Comparison of ENCODE assay signal across 9 cellular contexts in the genomic region with DNA sequence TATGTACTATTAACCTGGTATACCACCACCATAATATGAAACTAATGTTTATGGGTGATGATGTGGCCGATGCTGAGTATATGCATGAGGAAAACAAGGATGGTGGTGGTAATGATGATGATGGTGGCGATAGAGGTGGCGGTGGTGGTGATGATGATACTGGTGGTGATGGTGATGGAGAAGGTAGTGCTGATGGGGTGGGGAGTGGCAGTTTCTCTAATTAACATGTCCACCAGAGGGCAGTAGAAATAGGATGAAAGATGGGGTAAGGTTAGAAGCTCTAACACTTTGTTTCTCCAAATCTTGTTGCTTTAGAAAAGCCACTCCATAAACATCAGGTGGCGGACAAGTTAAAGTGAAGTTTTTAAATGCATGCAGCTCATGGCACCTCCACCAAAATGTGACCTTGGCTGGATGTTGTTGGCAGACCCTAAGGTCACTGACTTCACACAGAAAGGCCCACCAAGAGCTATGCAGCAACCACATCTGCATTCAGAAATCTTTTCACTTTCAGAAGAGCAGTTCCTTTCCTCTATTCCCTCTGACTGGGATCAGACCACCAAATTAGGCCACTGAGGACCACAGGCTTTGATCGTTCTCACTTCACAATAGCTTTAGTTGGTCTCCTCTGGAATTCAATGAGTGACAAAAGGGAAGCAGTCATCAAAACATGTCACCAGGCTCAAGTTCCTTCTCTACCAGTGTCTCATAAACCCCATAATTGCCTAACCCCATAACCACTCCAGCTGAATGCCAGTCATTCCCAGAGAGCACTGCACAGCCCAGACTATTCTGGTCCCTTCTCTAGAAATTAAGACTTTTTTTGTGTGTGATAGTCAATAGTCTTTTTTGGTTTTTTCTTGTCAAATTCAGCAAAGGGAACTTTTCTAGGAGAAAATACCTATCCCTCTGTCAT. TPM values are rescaled to one million over a fixed set of nuclear protein-coding genes. Genes with fewer than 3 reads are reported as not detected.
DNase-seq lines count a peak whose midpoint lies in the region; ATAC-seq and TF ChIP-seq lines count a peak whose summit lies in the region.
"Had no signal": no experiment of that assay in that cellular context is flagged by ENCODE, and none has a peak within 500 bp of the region (broad histone marks: within the 10 kb centered on the region; RNA-seq: fewer than 3 reads in every experiment).

No MANE protein-coding gene starts in this region.

- peak; percentile 71 for TF ChIP-seq CTCF in VCaP (conservative IDR thresholded peaks at IDR 0.05)
- peak; percentile 36 for TF ChIP-seq CTCF in kidney epithelial cell (IDR thresholded peaks at IDR 0.05; ENCODE audit: insufficient read depth, low read length, poor library complexity, severe bottlenecking)

- no peaks in the 10 kb centered on the region for H3K36me3 ChIP-seq in kidney epithelial cell (ENCODE audit: control insufficient read depth, insufficient read depth, low read length)

- peaks cover 28% of the 10 kb centered on the region for H3K27me3 ChIP-seq in kidney epithelial cell (ENCODE audit: control insufficient read depth, insufficient read depth, low read length)

- no peak overlapping the region for H3K27ac ChIP-seq in VCaP

- no peak overlapping the region for H3K4me3 ChIP-seq in kidney epithelial cell (ENCODE audit: low read depth, low read length)

- ATAC-seq in GM19025 (IDR thresholded peaks at IDR 0.05; ENCODE audit: low read depth, unreplicated experiment): peak; percentile 56
- ATAC-seq in HG03571 (IDR thresholded peaks at IDR 0.05; ENCODE audit: unreplicated experiment): peak; percentile 56

- peak; percentile 39 for DNase-seq in DMS114 treated with DMSO at 0.1 percent for 48 hours (lab: John Stamatoyannopoulos, UW; ENCODE audit: unreplicated experiment)
- DNase-seq in kidney epithelial cell (ENCODE audit: low read depth): no peak
- DNase-seq in T1000 (lab: John Stamatoyannopoulos, UW): no peak
- no peak for DNase-seq in effector CD8-positive, alpha-beta T cell (lab: John Stamatoyannopoulos, UW)
- no peak for DNase-seq in activated CD8-positive, alpha-beta memory T cell treated with anti-CD3 and anti-CD28 coated beads, Interleukin-2, amount 50 U/mL, for 4 hours
- DNase-seq: T-cell had no signal

RNA-seq across cellular contexts. Expression of a gene that starts 7.5 kb away (rescaled TPM):
- 6.7 and 9.2 TPM in 2 replicates for total RNA-seq in kidney epithelial cell
